1 cellular context compared by ENCODE assay signal in the genomic region with DNA sequence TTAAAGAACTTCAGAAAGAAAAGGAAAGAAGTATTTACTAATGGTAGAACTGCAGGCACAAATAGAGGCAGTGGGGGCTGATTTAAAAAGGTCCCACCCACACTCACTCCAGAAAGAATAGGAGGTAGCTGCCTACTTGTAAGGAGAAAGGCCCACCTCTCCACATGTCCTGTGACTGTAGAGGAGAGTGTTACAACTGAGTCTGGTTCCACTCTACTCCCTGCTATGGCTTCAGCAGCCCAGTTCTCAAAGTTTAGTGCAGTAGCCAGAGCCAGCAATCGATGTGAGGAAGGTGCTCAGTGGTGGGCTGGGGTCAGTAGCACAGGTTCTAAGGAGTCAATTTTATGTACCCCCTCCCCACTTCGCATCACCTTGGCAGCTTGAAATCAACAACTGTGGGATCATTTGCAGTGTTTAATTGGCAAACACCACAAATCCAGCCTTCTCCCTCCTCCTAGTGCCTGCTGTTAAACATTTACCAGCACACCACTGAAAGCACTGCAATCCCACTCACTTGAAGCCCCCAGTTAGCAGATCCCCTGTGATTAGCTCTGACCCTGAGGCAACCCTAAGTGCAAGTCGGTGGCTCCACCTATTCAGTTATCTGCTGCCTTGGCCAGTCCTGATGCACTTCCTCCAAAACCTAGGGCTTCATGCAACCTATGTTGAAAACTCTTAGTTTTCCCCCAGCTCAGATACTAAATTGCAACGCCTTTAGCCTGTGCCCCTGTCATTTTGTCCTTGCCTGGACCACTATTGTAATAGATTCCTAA.
TF ChIP-seq lines count a peak whose summit lies in the region.

No MANE protein-coding gene starts in this region.

TF ChIP-seq in HepG2, 621 proteins besides CTCF, POLR2A, EP300 and RAD21 (continued from another document and continues in another):
- TF ChIP-seq U2AF1 (optimal IDR thresholded peaks at IDR 0.05; ENCODE audit: low read depth, low read length): no peak
- TF ChIP-seq TIGD3 (CRISPR knock-in tag; IDR thresholded peaks at IDR 0.05; ENCODE audit: borderline replicate concordance): no peak
- TF ChIP-seq, protein P1, sequence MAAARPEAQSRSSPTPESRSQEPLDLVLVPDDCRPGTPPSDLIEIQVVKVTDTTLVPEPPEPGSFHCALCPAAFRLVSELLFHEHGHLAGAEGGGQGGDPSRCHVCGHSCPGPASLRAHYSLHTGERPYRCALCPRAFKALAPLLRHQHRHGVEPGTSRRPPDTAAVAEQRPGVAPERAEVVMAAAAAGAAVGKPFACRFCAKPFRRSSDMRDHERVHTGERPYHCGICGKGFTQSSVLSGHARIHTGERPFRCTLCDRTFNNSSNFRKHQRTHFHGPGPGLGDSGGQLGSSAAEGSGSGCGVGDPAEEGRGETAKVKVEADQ (CRISPR knock-in tag; IDR thresholded peaks at IDR 0.05; ENCODE audit: borderline replicate concordance): no peak
- TF ChIP-seq HOMEZ (CRISPR knock-in tag; IDR thresholded peaks at IDR 0.05; ENCODE audit: low read depth): no peak
- no peak for TF ChIP-seq ZNF576 (CRISPR knock-in tag; IDR thresholded peaks at IDR 0.05)
- TF ChIP-seq SOX13 (IDR thresholded peaks at IDR 0.05): no peak
- TF ChIP-seq SOX13 (CRISPR knock-in tag; conservative IDR thresholded peaks at IDR 0.05 in 1 of 2, IDR thresholded peaks at IDR 0.05 in 1 of 2): 0 out of 4 replicates have a peak, but pooled peaks of 1 of the 2 experiments have one; percentile 8
- no peak for TF ChIP-seq SMARCE1 (IDR thresholded peaks at IDR 0.05; ENCODE audit: borderline replicate concordance)
- TF ChIP-seq HNF4A (CRISPR knock-in tag; IDR thresholded peaks at IDR 0.05): peak; percentile 21; the same call in 1 of the 2 replicates
- TF ChIP-seq RBM22 (optimal IDR thresholded peaks at IDR 0.05; ENCODE audit: low read length): no peak
- no peak for TF ChIP-seq MAF1 (CRISPR knock-in tag; IDR thresholded peaks at IDR 0.05; ENCODE audit: borderline replicate concordance)
- TF ChIP-seq, protein P2, sequence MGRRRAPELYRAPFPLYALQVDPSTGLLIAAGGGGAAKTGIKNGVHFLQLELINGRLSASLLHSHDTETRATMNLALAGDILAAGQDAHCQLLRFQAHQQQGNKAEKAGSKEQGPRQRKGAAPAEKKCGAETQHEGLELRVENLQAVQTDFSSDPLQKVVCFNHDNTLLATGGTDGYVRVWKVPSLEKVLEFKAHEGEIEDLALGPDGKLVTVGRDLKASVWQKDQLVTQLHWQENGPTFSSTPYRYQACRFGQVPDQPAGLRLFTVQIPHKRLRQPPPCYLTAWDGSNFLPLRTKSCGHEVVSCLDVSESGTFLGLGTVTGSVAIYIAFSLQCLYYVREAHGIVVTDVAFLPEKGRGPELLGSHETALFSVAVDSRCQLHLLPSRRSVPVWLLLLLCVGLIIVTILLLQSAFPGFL (CRISPR knock-in tag; IDR thresholded peaks at IDR 0.05): no peak
- TF ChIP-seq ATF7 (IDR thresholded peaks at IDR 0.05): no peak
- TF ChIP-seq ATF7 (CRISPR knock-in tag; IDR thresholded peaks at IDR 0.05): no peak
- TF ChIP-seq TBX2 (CRISPR knock-in tag; IDR thresholded peaks at IDR 0.05; ENCODE audit: borderline replicate concordance): peak; percentile 70
- no peak for TF ChIP-seq ATF1 (CRISPR knock-in tag; IDR thresholded peaks at IDR 0.05)
- TF ChIP-seq KDM2A (CRISPR knock-in tag; IDR thresholded peaks at IDR 0.05; ENCODE audit: borderline replicate concordance, low read depth): no peak
- no peak for TF ChIP-seq DNMT1 (CRISPR knock-in tag; IDR thresholded peaks at IDR 0.05)
- TF ChIP-seq GZF1 (CRISPR knock-in tag; IDR thresholded peaks at IDR 0.05): no peak
- TF ChIP-seq ZFP90 (CRISPR knock-in tag; IDR thresholded peaks at IDR 0.05; ENCODE audit: borderline replicate concordance): no peak
- no peak for TF ChIP-seq TERF1 (CRISPR knock-in tag; IDR thresholded peaks at IDR 0.05)
- no peak for TF ChIP-seq ZFP82 (CRISPR knock-in tag; IDR thresholded peaks at IDR 0.05; ENCODE audit: borderline replicate concordance)
- TF ChIP-seq MTA1 (CRISPR knock-in tag; IDR thresholded peaks at IDR 0.05; ENCODE audit: borderline replicate concordance): no peak
- no peak for TF ChIP-seq PRMT3 (CRISPR knock-in tag; IDR thresholded peaks at IDR 0.05; ENCODE audit: borderline replicate concordance, low read depth)
- no peak for TF ChIP-seq RFXANK (CRISPR knock-in tag; IDR thresholded peaks at IDR 0.05)
- TF ChIP-seq, protein P3, sequence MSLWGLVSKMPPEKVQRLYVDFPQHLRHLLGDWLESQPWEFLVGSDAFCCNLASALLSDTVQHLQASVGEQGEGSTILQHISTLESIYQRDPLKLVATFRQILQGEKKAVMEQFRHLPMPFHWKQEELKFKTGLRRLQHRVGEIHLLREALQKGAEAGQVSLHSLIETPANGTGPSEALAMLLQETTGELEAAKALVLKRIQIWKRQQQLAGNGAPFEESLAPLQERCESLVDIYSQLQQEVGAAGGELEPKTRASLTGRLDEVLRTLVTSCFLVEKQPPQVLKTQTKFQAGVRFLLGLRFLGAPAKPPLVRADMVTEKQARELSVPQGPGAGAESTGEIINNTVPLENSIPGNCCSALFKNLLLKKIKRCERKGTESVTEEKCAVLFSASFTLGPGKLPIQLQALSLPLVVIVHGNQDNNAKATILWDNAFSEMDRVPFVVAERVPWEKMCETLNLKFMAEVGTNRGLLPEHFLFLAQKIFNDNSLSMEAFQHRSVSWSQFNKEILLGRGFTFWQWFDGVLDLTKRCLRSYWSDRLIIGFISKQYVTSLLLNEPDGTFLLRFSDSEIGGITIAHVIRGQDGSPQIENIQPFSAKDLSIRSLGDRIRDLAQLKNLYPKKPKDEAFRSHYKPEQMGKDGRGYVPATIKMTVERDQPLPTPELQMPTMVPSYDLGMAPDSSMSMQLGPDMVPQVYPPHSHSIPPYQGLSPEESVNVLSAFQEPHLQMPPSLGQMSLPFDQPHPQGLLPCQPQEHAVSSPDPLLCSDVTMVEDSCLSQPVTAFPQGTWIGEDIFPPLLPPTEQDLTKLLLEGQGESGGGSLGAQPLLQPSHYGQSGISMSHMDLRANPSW (CRISPR knock-in tag; IDR thresholded peaks at IDR 0.05; ENCODE audit: borderline replicate concordance): no peak
- no peak for TF ChIP-seq EEA1 (CRISPR knock-in tag; IDR thresholded peaks at IDR 0.05; ENCODE audit: borderline replicate concordance)
- no peak for TF ChIP-seq ZKSCAN8 (CRISPR knock-in tag; IDR thresholded peaks at IDR 0.05; ENCODE audit: borderline replicate concordance)
- no peak for TF ChIP-seq ZSCAN12 (CRISPR knock-in tag; IDR thresholded peaks at IDR 0.05)
- TF ChIP-seq ETV6 (CRISPR knock-in tag; conservative IDR thresholded peaks at IDR 0.05): no peak
- TF ChIP-seq ZNF510 (CRISPR knock-in tag; IDR thresholded peaks at IDR 0.05; ENCODE audit: low read depth): no peak
- TF ChIP-seq ZNF674 (CRISPR knock-in tag; IDR thresholded peaks at IDR 0.05; ENCODE audit: low read depth): no peak
- TF ChIP-seq REXO4 (CRISPR knock-in tag; IDR thresholded peaks at IDR 0.05; ENCODE audit: borderline replicate concordance): no peak
- TF ChIP-seq, protein P4, sequence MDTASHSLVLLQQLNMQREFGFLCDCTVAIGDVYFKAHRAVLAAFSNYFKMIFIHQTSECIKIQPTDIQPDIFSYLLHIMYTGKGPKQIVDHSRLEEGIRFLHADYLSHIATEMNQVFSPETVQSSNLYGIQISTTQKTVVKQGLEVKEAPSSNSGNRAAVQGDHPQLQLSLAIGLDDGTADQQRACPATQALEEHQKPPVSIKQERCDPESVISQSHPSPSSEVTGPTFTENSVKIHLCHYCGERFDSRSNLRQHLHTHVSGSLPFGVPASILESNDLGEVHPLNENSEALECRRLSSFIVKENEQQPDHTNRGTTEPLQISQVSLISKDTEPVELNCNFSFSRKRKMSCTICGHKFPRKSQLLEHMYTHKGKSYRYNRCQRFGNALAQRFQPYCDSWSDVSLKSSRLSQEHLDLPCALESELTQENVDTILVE (CRISPR knock-in tag; IDR thresholded peaks at IDR 0.05): no peak
- TF ChIP-seq ZNF556 (CRISPR knock-in tag; IDR thresholded peaks at IDR 0.05; ENCODE audit: borderline replicate concordance): no peak
- TF ChIP-seq ZBTB7A (CRISPR knock-in tag; IDR thresholded peaks at IDR 0.05): peak; percentile 29; the same call in 1 of the 2 replicates
- no peak for TF ChIP-seq ZNF468 (CRISPR knock-in tag; IDR thresholded peaks at IDR 0.05)
- TF ChIP-seq, protein P5, sequence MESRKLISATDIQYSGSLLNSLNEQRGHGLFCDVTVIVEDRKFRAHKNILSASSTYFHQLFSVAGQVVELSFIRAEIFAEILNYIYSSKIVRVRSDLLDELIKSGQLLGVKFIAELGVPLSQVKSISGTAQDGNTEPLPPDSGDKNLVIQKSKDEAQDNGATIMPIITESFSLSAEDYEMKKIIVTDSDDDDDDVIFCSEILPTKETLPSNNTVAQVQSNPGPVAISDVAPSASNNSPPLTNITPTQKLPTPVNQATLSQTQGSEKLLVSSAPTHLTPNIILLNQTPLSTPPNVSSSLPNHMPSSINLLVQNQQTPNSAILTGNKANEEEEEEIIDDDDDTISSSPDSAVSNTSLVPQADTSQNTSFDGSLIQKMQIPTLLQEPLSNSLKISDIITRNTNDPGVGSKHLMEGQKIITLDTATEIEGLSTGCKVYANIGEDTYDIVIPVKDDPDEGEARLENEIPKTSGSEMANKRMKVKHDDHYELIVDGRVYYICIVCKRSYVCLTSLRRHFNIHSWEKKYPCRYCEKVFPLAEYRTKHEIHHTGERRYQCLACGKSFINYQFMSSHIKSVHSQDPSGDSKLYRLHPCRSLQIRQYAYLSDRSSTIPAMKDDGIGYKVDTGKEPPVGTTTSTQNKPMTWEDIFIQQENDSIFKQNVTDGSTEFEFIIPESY (CRISPR knock-in tag; IDR thresholded peaks at IDR 0.05): no peak
- no peak for TF ChIP-seq RBAK (CRISPR knock-in tag; IDR thresholded peaks at IDR 0.05)
- no peak for TF ChIP-seq ZFP1 (CRISPR knock-in tag; IDR thresholded peaks at IDR 0.05)
- TF ChIP-seq PLRG1 (conservative IDR thresholded peaks at IDR 0.05): no peak
- no peak for TF ChIP-seq HMGXB3 (CRISPR knock-in tag; IDR thresholded peaks at IDR 0.05; ENCODE audit: borderline replicate concordance)
- TF ChIP-seq, protein P6, sequence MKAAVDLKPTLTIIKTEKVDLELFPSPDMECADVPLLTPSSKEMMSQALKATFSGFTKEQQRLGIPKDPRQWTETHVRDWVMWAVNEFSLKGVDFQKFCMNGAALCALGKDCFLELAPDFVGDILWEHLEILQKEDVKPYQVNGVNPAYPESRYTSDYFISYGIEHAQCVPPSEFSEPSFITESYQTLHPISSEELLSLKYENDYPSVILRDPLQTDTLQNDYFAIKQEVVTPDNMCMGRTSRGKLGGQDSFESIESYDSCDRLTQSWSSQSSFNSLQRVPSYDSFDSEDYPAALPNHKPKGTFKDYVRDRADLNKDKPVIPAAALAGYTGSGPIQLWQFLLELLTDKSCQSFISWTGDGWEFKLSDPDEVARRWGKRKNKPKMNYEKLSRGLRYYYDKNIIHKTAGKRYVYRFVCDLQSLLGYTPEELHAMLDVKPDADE (CRISPR knock-in tag; IDR thresholded peaks at IDR 0.05): no peak
